In the genomic region with DNA sequence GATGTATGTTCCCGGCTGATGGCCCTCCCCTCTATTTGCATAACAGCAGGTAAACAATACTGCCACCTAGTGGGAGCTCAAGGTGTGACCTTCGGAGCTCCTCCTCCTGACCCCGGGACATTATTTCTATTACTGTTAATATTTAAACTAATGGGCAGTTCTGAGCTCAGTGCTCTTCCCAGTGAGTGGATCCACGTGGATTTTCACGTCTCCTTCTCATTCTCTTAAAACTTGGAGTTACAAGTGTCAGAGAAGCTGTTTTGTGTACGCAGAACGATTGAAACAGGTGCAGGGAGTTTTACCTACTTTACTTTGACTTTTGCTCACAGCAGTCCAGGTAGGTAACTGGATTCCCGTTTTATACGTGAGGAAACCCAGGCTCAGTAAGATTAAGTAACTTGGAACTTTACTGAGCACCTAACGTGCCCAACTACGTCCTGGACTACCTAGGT, we compare ENCODE assay signal across 8 cellular contexts.
A peak's percentile ranks its signal among the peaks of the same experiment; 100 is the strongest.
DNase-seq lines count a peak whose midpoint lies in the region; FAIRE-seq and TF ChIP-seq lines count a peak whose summit lies in the region.

No MANE protein-coding gene starts in this region.

- CTCF ChIA-PET in AG04450 (lab: Charles Lee), result interaction anchor here (0.6 to 3.4 kb wide), 26 partner anchors 8 to 194 kb away, joined by 3 to 20 read pairs (median 5); no protein-coding TSS in a partner anchor
- CTCF ChIA-PET in activated CD4-positive, alpha-beta memory T cell treated with anti-CD3 and anti-CD28 coated beads for 36 hours (lab: Charles Lee), result interaction anchor here (0.6 to 7.0 kb wide), 47 partner anchors 10 to 797 kb away, joined by 3 to 103 read pairs (median 4); a partner anchor contains a TSS

- peak; percentile 77 for FAIRE-seq in GM18507 (lab: Jason Lieb, UNC)

- peak overlapping the region; percentile 30 for H3K27ac Mint-ChIP-seq in activated CD4-positive, alpha-beta memory T cell treated with anti-CD3 and anti-CD28 coated beads for 36 hours

- H3K4me3 ChIP-seq in AG04450 (ENCODE audit: low read depth, low read length), result no peak overlapping the region
- no peak overlapping the region for H3K4me3 ChIP-seq in effector memory CD4-positive, alpha-beta T cell (ENCODE audit: insufficient read depth, low read depth, low read length, poor library complexity, severe bottlenecking)

- TF ChIP-seq CTCF in AG04450 (IDR thresholded peaks at IDR 0.05; ENCODE audit: low read depth, low read length), result peak; percentile 68

- H3K27me3 ChIP-seq in AG04450 (ENCODE audit: control insufficient read depth, insufficient read depth, low read length), result no peaks in the 10 kb centered on the region
- no peaks in the 10 kb centered on the region for H3K27me3 ChIP-seq in effector memory CD4-positive, alpha-beta T cell (replicated peaks; ENCODE audit: control insufficient read depth, insufficient read depth, low read length, poor library complexity, severe bottlenecking)

- no peaks in the 10 kb centered on the region for H3K36me3 ChIP-seq in effector memory CD4-positive, alpha-beta T cell (ENCODE audit: control insufficient read depth, insufficient read depth, low read length)

- no peak overlapping the region for H3K27ac ChIP-seq in AG04450 (ENCODE audit: low read depth, low read length)
- no peak overlapping the region for H3K27ac ChIP-seq in effector memory CD4-positive, alpha-beta T cell (ENCODE audit: insufficient read depth, low read length, poor library complexity, severe bottlenecking)

- no peaks in the 10 kb centered on the region for H3K4me1 ChIP-seq in effector memory CD4-positive, alpha-beta T cell (ENCODE audit: control insufficient read depth, insufficient read depth, low read length, poor library complexity, severe bottlenecking)

- H3K27me3 Mint-ChIP-seq in activated CD4-positive, alpha-beta memory T cell treated with anti-CD3 and anti-CD28 coated beads for 36 hours, result no peaks in the 10 kb centered on the region

- H3K9me3 ChIP-seq in AG04450 (ENCODE audit: control insufficient read depth, insufficient read depth, low read length), result no peaks in the 10 kb centered on the region
- no peaks in the 10 kb centered on the region for H3K9me3 ChIP-seq in effector memory CD4-positive, alpha-beta T cell (ENCODE audit: control insufficient read depth, low read length)

- H3K4me3 Mint-ChIP-seq in activated CD4-positive, alpha-beta memory T cell treated with anti-CD3 and anti-CD28 coated beads for 36 hours, result no peak overlapping the region

- intact Hi-C loops in activated CD4-positive, alpha-beta memory T cell treated with anti-CD3 and anti-CD28 coated beads for 36 hours (cut with micrococcal nuclease), result loop anchor here (1.0 kb wide), 3 partner anchors 128 to 158 kb away; no protein-coding TSS in a partner anchor

- DNase-seq in AG04450 (ENCODE audit: low read depth, low spot score), result no peak
- peak; percentile 50 for DNase-seq in GM18507 (ENCODE audit: extremely low spot score, insufficient read length, low read depth)
- DNase-seq in NCI-H2171 treated with DMSO at 0.1 percent for 48 hours (lab: John Stamatoyannopoulos, UW), result peak; percentile 63
- peak; percentile 68 for DNase-seq in activated CD4-positive, alpha-beta memory T cell treated with anti-CD3 and anti-CD28 coated beads for 36 hours
- peak; percentile 33 to 63 (median 46) for DNase-seq in effector memory CD4-positive, alpha-beta T cell
- peak; percentile 62 for DNase-seq in myocyte (ENCODE audit: low read depth)
- DNase-seq in stimulated activated naive CD4-positive, alpha-beta T cell (lab: John Stamatoyannopoulos, UW), result peak; percentile 26 to 79 (median 62)
- no peak for DNase-seq in foreskin melanocyte

- no peaks in the 10 kb centered on the region for H3K36me3 Mint-ChIP-seq in activated CD4-positive, alpha-beta memory T cell treated with anti-CD3 and anti-CD28 coated beads for 36 hours

- POLR2A ChIA-PET in AG04450 (lab: Yijun Ruan, JAX), result interaction anchor here (1.0 kb wide), 1 partner anchor 157 kb away, joined by 3 read pairs; no protein-coding TSS in a partner anchor
- POLR2A ChIA-PET in activated CD4-positive, alpha-beta memory T cell treated with anti-CD3 and anti-CD28 coated beads for 36 hours (lab: Charles Lee), result interaction anchor here (1.0 kb wide), 1 partner anchor 130 kb away, joined by 3 read pairs; no protein-coding TSS in a partner anchor

- no peaks in the 10 kb centered on the region for H3K9me3 Mint-ChIP-seq in activated CD4-positive, alpha-beta memory T cell treated with anti-CD3 and anti-CD28 coated beads for 36 hours

- peaks cover 5% of the 10 kb centered on the region for H3K4me1 Mint-ChIP-seq in activated CD4-positive, alpha-beta memory T cell treated with anti-CD3 and anti-CD28 coated beads for 36 hours (ENCODE audit: low read depth)

Comparison
In these comparisons a context has a peak if more than half of its experiments do, and no peak if none do; other contexts are left out.
1. DNase-seq: peak in GM18507 (single experiment), NCI-H2171 treated with DMSO at 0.1 percent for 48 hours (single experiment), activated CD4-positive, alpha-beta memory T cell treated with anti-CD3 and anti-CD28 coated beads for 36 hours (single experiment), effector memory CD4-positive, alpha-beta T cell (3 of 3), myocyte (single experiment) and stimulated activated naive CD4-positive, alpha-beta T cell (6 of 6); none in AG04450 (single experiment) and foreskin melanocyte (single experiment).